Comparison of ENCODE assay signal across 16 cellular contexts in the genomic region with DNA sequence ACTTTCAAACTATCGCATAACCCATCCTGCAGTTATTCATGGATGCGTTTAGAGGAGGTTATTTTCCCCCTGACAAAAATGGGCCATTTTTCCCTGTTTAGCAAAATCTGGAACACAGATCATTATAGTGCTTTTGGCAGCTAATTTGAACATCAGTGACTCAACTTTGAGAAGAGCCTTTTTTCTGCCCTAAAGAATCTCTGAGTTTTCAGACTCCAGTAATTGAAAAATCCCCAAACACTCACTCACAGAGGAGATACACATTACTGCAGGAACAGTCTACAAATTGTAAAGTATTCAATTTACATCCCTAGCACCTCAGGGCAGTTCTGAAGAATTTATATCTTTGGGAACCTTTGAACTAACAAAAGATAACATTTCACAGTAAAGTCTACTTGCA.
"Had no signal": no experiment of that assay in that cellular context is flagged by ENCODE, and none has a peak within 500 bp of the region (broad histone marks: within the 10 kb centered on the region; RNA-seq: fewer than 3 reads in every experiment).

No MANE protein-coding gene starts in this region.

- H3K4me3 ChIP-seq: coronary artery, psoas muscle, tibial nerve had no signal

- H3K36me3 Mint-ChIP-seq: activated naive CD8-positive, alpha-beta T cell treated with anti-CD3 and anti-CD28 coated beads for 36 hours; naive thymus-derived CD4-positive, alpha-beta T cell had no signal

- H3K36me3 ChIP-seq: brain microvascular endothelial cell, tibial nerve had no signal

- H3K27ac Mint-ChIP-seq: activated CD4-positive, alpha-beta memory T cell treated with anti-CD3 and anti-CD28 coated beads, Interleukin-2, amount 10 ng/mL, durations not matched to agents 7 days and 5 days; activated naive CD8-positive, alpha-beta T cell treated with anti-CD3 and anti-CD28 coated beads for 36 hours; activated T-helper 17 cell treated with anti-CD3 and anti-CD28 coated beads, Interleukin-2, amount 50 U/mL, for 72 hours; naive thymus-derived CD4-positive, alpha-beta T cell; stimulated activated naive CD8-positive, alpha-beta T cell treated with anti-CD3 and anti-CD28 coated beads, Interleukin-15, Interleukin-2, amounts not matched to agents 100 ng/mL and 50 ng/mL, for 24 hours had no signal

- H3K4me1 Mint-ChIP-seq: activated CD4-positive, alpha-beta memory T cell treated with anti-CD3 and anti-CD28 coated beads, Interleukin-2, amount 10 ng/mL, durations not matched to agents 7 days and 5 days; activated naive CD8-positive, alpha-beta T cell treated with anti-CD3 and anti-CD28 coated beads for 36 hours; activated T-helper 17 cell treated with anti-CD3 and anti-CD28 coated beads, Interleukin-2, amount 50 U/mL, for 72 hours; naive thymus-derived CD4-positive, alpha-beta T cell had no signal

- H3K27ac ChIP-seq: brain microvascular endothelial cell, coronary artery, psoas muscle, tibial nerve had no signal

- DNase-seq: activated CD4-positive, alpha-beta memory T cell treated with anti-CD3 and anti-CD28 coated beads, Interleukin-2, amount 10 ng/mL, durations not matched to agents 7 days and 5 days; activated CD4-positive, alpha-beta T cell treated with anti-CD3 and anti-CD28 coated beads for 4 hours; activated naive CD4-positive, alpha-beta T cell; activated naive CD8-positive, alpha-beta T cell treated with anti-CD3 and anti-CD28 coated beads for 36 hours; activated T-cell treated with anti-CD3 and anti-CD28 coated beads, Interleukin-2, amount 50 U/mL, for 1 hour; brain microvascular endothelial cell; left cardiac atrium; mesendoderm; naive thymus-derived CD4-positive, alpha-beta T cell; psoas muscle; right cardiac atrium; T-helper 2 cell had no signal

- ATAC-seq: activated T-helper 17 cell treated with anti-CD3 and anti-CD28 coated beads, Interleukin-2, amount 50 U/mL, for 72 hours; left cardiac atrium; naive thymus-derived CD4-positive, alpha-beta T cell; psoas muscle; right cardiac atrium had no signal

- H3K9me3 ChIP-seq: psoas muscle, tibial nerve had no signal

- H3K4me3 Mint-ChIP-seq: activated CD4-positive, alpha-beta memory T cell treated with anti-CD3 and anti-CD28 coated beads, Interleukin-2, amount 10 ng/mL, durations not matched to agents 7 days and 5 days; activated naive CD8-positive, alpha-beta T cell treated with anti-CD3 and anti-CD28 coated beads for 36 hours; activated T-helper 17 cell treated with anti-CD3 and anti-CD28 coated beads, Interleukin-2, amount 50 U/mL, for 72 hours; naive thymus-derived CD4-positive, alpha-beta T cell; stimulated activated naive CD8-positive, alpha-beta T cell treated with anti-CD3 and anti-CD28 coated beads, Interleukin-15, Interleukin-2, amounts not matched to agents 100 ng/mL and 50 ng/mL, for 24 hours had no signal
